ENCODE assay signal across 33 cellular contexts in genomic region chr9:103152473-103152872, GRCh38.
DNase-seq lines count a peak whose midpoint lies in the region; ATAC-seq and TF ChIP-seq lines count a peak whose summit lies in the region.
"Had no signal": no experiment of that assay in that cellular context is flagged by ENCODE, and none has a peak within 500 bp of the region (broad histone marks: within the 10 kb centered on the region; RNA-seq: fewer than 3 reads in every experiment).

No MANE protein-coding gene starts in this region.

- no peak for ATAC-seq in stimulated activated naive B cell treated with anti-CD40 and anti-IgM and Interleukin-4, amounts not matched to agents 10 μg/mL and 1 μg/mL and 100 μg/mL, for 72 hours (replicated peaks)
- ATAC-seq: activated CD4-positive, CD25-positive, alpha-beta regulatory T cell treated with anti-CD3 and anti-CD28 coated beads, Interleukin-2, amount 50 U/mL, for 24 hours; gastrocnemius medialis; left colon; Panc1; right lobe of liver had no signal

- H3K79me2 ChIP-seq in OCI-LY3 (ENCODE audit: low read length): no peaks in the 10 kb centered on the region
- H3K79me2 ChIP-seq: hepatocyte had no signal

- H3K4me1 Mint-ChIP-seq in endodermal cell: no peaks in the 10 kb centered on the region
- no peaks in the 10 kb centered on the region for H3K4me1 Mint-ChIP-seq in stimulated activated naive B cell treated with anti-CD40 and anti-IgM and Interleukin-4, amounts not matched to agents 10 μg/mL and 1 μg/mL and 100 μg/mL, for 72 hours
- H3K4me1 Mint-ChIP-seq: activated CD4-positive, alpha-beta memory T cell treated with anti-CD3 and anti-CD28 coated beads, Interleukin-2, amount 10 ng/mL, durations not matched to agents 7 days and 5 days; immature natural killer cell had no signal

- H3K4me3 ChIP-seq in OCI-LY3 (ENCODE audit: low read length) (no peak overlapping the region), endodermal cell (ENCODE audit: low read length) (no peak overlapping the region)
- H3K4me3 ChIP-seq: BLaER1 treated with 17β-estradiol and CSF1 and Interleukin-3, amounts not matched to agents 10 nM and 100 nM; gastrocnemius medialis; hepatocyte; right lobe of liver; upper lobe of left lung had no signal

- H3K27me3 Mint-ChIP-seq in endodermal cell (ENCODE audit: insufficient read depth): no peaks in the 10 kb centered on the region
- no peaks in the 10 kb centered on the region for H3K27me3 Mint-ChIP-seq in stimulated activated naive B cell treated with anti-CD40 and anti-IgM and Interleukin-4, amounts not matched to agents 10 μg/mL and 1 μg/mL and 100 μg/mL, for 72 hours
- H3K27me3 Mint-ChIP-seq: activated CD4-positive, alpha-beta memory T cell treated with anti-CD3 and anti-CD28 coated beads, Interleukin-2, amount 10 ng/mL, durations not matched to agents 7 days and 5 days; activated naive CD8-positive, alpha-beta T cell; dendritic cell treated with granulocyte-macrophage colony-stimulating factor and Interleukin-4, amounts not matched to agents 40 ng/mL and 50 ng/mL, for 4 days; progenitor cell of endocrine pancreas had no signal

- no peak overlapping the region for H3K4me2 ChIP-seq in OCI-LY3 (ENCODE audit: low read length)
- H3K4me2 ChIP-seq: BLaER1 treated with 17β-estradiol and CSF1 and Interleukin-3, amounts not matched to agents 10 nM and 100 nM; hepatocyte had no signal

- no peak overlapping the region for H3K4me3 Mint-ChIP-seq in endodermal cell
- no peak overlapping the region for H3K4me3 Mint-ChIP-seq in stimulated activated naive B cell treated with anti-CD40 and anti-IgM and Interleukin-4, amounts not matched to agents 10 μg/mL and 1 μg/mL and 100 μg/mL, for 72 hours
- H3K4me3 Mint-ChIP-seq: activated CD4-positive, alpha-beta memory T cell treated with anti-CD3 and anti-CD28 coated beads, Interleukin-2, amount 10 ng/mL, durations not matched to agents 7 days and 5 days; activated naive CD8-positive, alpha-beta T cell; dendritic cell treated with granulocyte-macrophage colony-stimulating factor and Interleukin-4, amounts not matched to agents 40 ng/mL and 50 ng/mL, for 4 days; immature natural killer cell had no signal

- H3K4me1 ChIP-seq in OCI-LY3 (ENCODE audit: low read length) (0 out of 2 replicates have a peak, but pooled peaks cover 5% of the 10 kb centered on the region), endodermal cell (ENCODE audit: control insufficient read depth, insufficient read depth, low read length) (no peaks in the 10 kb centered on the region)
- H3K4me1 ChIP-seq: gastrocnemius medialis, right lobe of liver, upper lobe of left lung had no signal

- H3K36me3 ChIP-seq in OCI-LY3 (replicated peaks; ENCODE audit: low read depth, low read length): no peaks in the 10 kb centered on the region
- H3K36me3 ChIP-seq in endodermal cell (ENCODE audit: control insufficient read depth, insufficient read depth, low read length): no peaks in the 10 kb centered on the region
- H3K36me3 ChIP-seq: BLaER1 treated with 17β-estradiol and CSF1 and Interleukin-3, amounts not matched to agents 10 nM and 100 nM; gastrocnemius medialis; neutrophil; right lobe of liver; upper lobe of left lung had no signal

- 67 to 78% methylated on average over 2 of the region's 2 CpGs for WGBS in endodermal cell (ENCODE audit: insufficient coverage in 1 of 2, insufficient read length in 1 of 2), 2 experiments

- POLR2A ChIA-PET in HEK293T (lab: Yijun Ruan, JAX): no interaction called here

- no peaks in the 10 kb centered on the region for H3K36me3 Mint-ChIP-seq in endodermal cell (ENCODE audit: low read depth)
- H3K36me3 Mint-ChIP-seq in stimulated activated naive B cell treated with anti-CD40 and anti-IgM and Interleukin-4, amounts not matched to agents 10 μg/mL and 1 μg/mL and 100 μg/mL, for 72 hours: no peaks in the 10 kb centered on the region
- H3K36me3 Mint-ChIP-seq: activated naive CD8-positive, alpha-beta T cell had no signal

- no peak overlapping the region for H2AFZ ChIP-seq in OCI-LY3 (ENCODE audit: low read depth, low read length)
- H2AFZ ChIP-seq: hepatocyte had no signal

- DNase-seq in D341Med (ENCODE audit: low spot score) (peak; percentile 30), HEK293T (ENCODE audit: extremely low spot score) (peak; percentile 5), endodermal cell (no peak), NCI-H2171 (lab: John Stamatoyannopoulos, UW) (no peak)
- no peak for DNase-seq in activated CD4-positive, alpha-beta T cell treated with anti-CD3 and anti-CD28 coated beads, Interleukin-2, amount 50 U/mL, for 1 hour
- DNase-seq in stimulated activated naive B cell treated with anti-CD40 and anti-IgM and Interleukin-4, amounts not matched to agents 10 μg/mL and 1 μg/mL and 100 μg/mL, for 72 hours: no peak
- DNase-seq: activated CD4-positive, alpha-beta memory T cell treated with anti-CD3 and anti-CD28 coated beads, Interleukin-2, amount 10 ng/mL, durations not matched to agents 7 days and 5 days; activated effector memory CD4-positive, alpha-beta T cell treated with Interleukin-2 at 50 U/mL for 16 hours; activated T-cell treated with anti-CD3 and anti-CD28 coated beads for 4 hours; anterior cingulate cortex; COR-L47; DND-41; gastrocnemius medialis; immature natural killer cell; left colon; mesenchymal stem cell; NCI-H187; NCI-H226; NK-92 treated with Interleukin-12 subunit alpha and Interleukin-12 subunit beta, amount 100 ng/mL, for 24 hours; right lobe of liver; SHP77 treated with DMSO at 0.1 percent for 48 hours; stimulated activated CD4-positive, alpha-beta T cell treated with anti-CD3 and anti-CD28 coated beads, Interleukin-12 subunit alpha, Interleukin-12 subunit beta, amount 100 ng/mL, for 4 hours; stimulated activated CD4-positive, alpha-beta T cell treated with anti-CD3 and anti-CD28 coated beads, Interleukin-4, amount 100 ng/mL, for 1 hour; upper lobe of left lung had no signal

- peaks cover 35% of the 10 kb centered on the region for H3K9me3 Mint-ChIP-seq in endodermal cell
- peaks cover 4 to 13% of the 10 kb centered on the region in 2 donors for H3K9me3 Mint-ChIP-seq in stimulated activated naive B cell treated with anti-CD40 and anti-IgM and Interleukin-4, amounts not matched to agents 10 μg/mL and 1 μg/mL and 100 μg/mL, for 72 hours

- no peaks in the 10 kb centered on the region for H4K20me1 ChIP-seq in OCI-LY3 (ENCODE audit: insufficient read depth, low read length)
- H4K20me1 ChIP-seq: BLaER1 treated with 17β-estradiol and CSF1 and Interleukin-3, amounts not matched to agents 10 nM and 100 nM had no signal

- H3K27ac Mint-ChIP-seq in endodermal cell: no peak overlapping the region
- no peak overlapping the region for H3K27ac Mint-ChIP-seq in stimulated activated naive B cell treated with anti-CD40 and anti-IgM and Interleukin-4, amounts not matched to agents 10 μg/mL and 1 μg/mL and 100 μg/mL, for 72 hours
- H3K27ac Mint-ChIP-seq: activated CD4-positive, alpha-beta memory T cell treated with anti-CD3 and anti-CD28 coated beads, Interleukin-2, amount 10 ng/mL, durations not matched to agents 7 days and 5 days; activated naive CD8-positive, alpha-beta T cell; dendritic cell treated with granulocyte-macrophage colony-stimulating factor and Interleukin-4, amounts not matched to agents 40 ng/mL and 50 ng/mL, for 4 days; immature natural killer cell; progenitor cell of endocrine pancreas had no signal

- H3K27me3 ChIP-seq in OCI-LY3 (ENCODE audit: low read depth, low read length) (no peaks in the 10 kb centered on the region), endodermal cell (ENCODE audit: control insufficient read depth, insufficient read depth, low read length, poor library complexity, severe bottlenecking) (no peaks in the 10 kb centered on the region)
- H3K27me3 ChIP-seq: BLaER1 treated with 17β-estradiol and CSF1 and Interleukin-3, amounts not matched to agents 10 nM and 100 nM; gastrocnemius medialis; hepatocyte; neutrophil; right lobe of liver; upper lobe of left lung had no signal

- H3K9me3 ChIP-seq in OCI-LY3 (ENCODE audit: insufficient read depth, low read length): no peaks in the 10 kb centered on the region
- H3K9me3 ChIP-seq in endodermal cell (ENCODE audit: control insufficient read depth, low read length): peaks cover 66% of the 10 kb centered on the region
- H3K9me3 ChIP-seq: gastrocnemius medialis, neutrophil, right lobe of liver had no signal

- TF ChIP-seq CTCF in OCI-LY3 (IDR thresholded peaks at IDR 0.05; ENCODE audit: low read depth, low read length) (peak; percentile 15; the same call in 1 of the 2 replicates), endodermal cell (conservative IDR thresholded peaks at IDR 0.05) (peak; percentile 66)

- CTCF ChIA-PET in HEK293T (lab: Yijun Ruan, JAX): no interaction called here

- no peak overlapping the region for H3K9ac ChIP-seq in OCI-LY3 (ENCODE audit: low read length)
- H3K9ac ChIP-seq in endodermal cell (ENCODE audit: extremely low read depth, low read length, poor library complexity, severe bottlenecking): no peak overlapping the region
- H3K9ac ChIP-seq: BLaER1 treated with 17β-estradiol and CSF1 and Interleukin-3, amounts not matched to agents 10 nM and 100 nM had no signal

- H3K27ac ChIP-seq in OCI-LY3 (ENCODE audit: low read length) (no peak overlapping the region), endodermal cell (ENCODE audit: low read depth, low read length) (no peak overlapping the region)
- H3K27ac ChIP-seq: BLaER1 treated with 17β-estradiol and CSF1 and Interleukin-3, amounts not matched to agents 10 nM and 100 nM; gastrocnemius medialis; hepatocyte; neutrophil; right lobe of liver; upper lobe of left lung had no signal

TF ChIP-seq in HEK293T, 16 proteins besides CTCF, POLR2A, EP300 and RAD21:
- no peak for TF ChIP-seq ARNT (IDR thresholded peaks at IDR 0.05)
- TF ChIP-seq CTBP1 (IDR thresholded peaks at IDR 0.05; ENCODE audit: borderline replicate concordance): no peak
- no peak for TF ChIP-seq HDGF (IDR thresholded peaks at IDR 0.05; ENCODE audit: borderline replicate concordance)

Comparison
In these comparisons a context has a peak if more than half of its experiments do, and no peak if none do; other contexts are left out.
1. DNase-seq: peak in D341Med (single experiment) and HEK293T (single experiment); none in endodermal cell (single experiment), activated CD4-positive, alpha-beta T cell treated with anti-CD3 and anti-CD28 coated beads, Interleukin-2, amount 50 U/mL, for 1 hour (single experiment), NCI-H2171 (single experiment) and stimulated activated naive B cell treated with anti-CD40 and anti-IgM and Interleukin-4, amounts not matched to agents 10 μg/mL and 1 μg/mL and 100 μg/mL, for 72 hours (single experiment).